ENCODE assay signal across 8 cellular contexts in the genomic region with DNA sequence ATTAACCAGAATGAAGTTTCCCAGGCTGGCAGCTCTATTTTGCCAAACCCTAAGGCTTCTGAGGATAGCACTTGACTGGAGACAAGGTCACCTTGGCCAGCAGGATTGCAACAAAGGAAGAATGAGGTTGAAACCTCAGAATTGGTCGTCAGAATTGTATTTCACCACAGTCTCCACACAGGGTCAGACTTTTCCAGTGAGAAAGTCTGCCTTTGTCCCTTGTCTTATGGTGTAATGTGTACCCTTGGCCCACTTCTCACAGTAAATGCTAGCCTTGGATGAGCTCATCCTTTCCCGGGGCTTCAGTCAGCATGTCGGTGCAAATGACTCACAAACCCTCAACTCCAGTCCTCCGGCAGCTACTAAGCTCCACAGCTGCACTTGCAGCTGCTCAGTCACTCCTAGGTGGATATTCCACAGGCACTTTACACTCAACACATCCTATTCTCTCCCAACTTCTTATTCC. TPM values are rescaled to one million over a fixed set of nuclear protein-coding genes. Genes with fewer than 3 reads are reported as not detected.
A peak's percentile ranks its signal among the peaks of the same experiment; 100 is the strongest.
DNase-seq lines count a peak whose midpoint lies in the region; ATAC-seq and TF ChIP-seq lines count a peak whose summit lies in the region.

No MANE protein-coding gene starts in this region.

- 0 out of 2 replicates have a peak, but pooled peaks have one; percentile 9 for TF ChIP-seq CTCF in VCaP (conservative IDR thresholded peaks at IDR 0.05)

- no peak overlapping the region; the same call in 1 of the 2 replicates for H3K27ac ChIP-seq in VCaP

- DNase-seq in COLO668 (lab: John Stamatoyannopoulos, UW; ENCODE audit: unreplicated experiment) (peak; percentile 65), HT1080 (ENCODE audit: low read depth) (peak; percentile 100), foreskin melanocyte (peak; percentile 87), pons (ENCODE audit: low spot score) (peak; percentile 86), NCI-H1930 (lab: John Stamatoyannopoulos, UW) (no peak)

- ATAC-seq in GM21737 (IDR thresholded peaks at IDR 0.05; ENCODE audit: unreplicated experiment): no peak
- no peak for ATAC-seq in HG02642 (IDR thresholded peaks at IDR 0.05; ENCODE audit: poor library complexity, unreplicated experiment)

RNA-seq across cellular contexts. Expression of a gene that starts 19.7 kb away (rescaled TPM):
- total RNA-seq in HT1080 (2014; rRNA removed; shearing (Covaris generic)): 563 and 655 TPM in 2 replicates
- polyA plus RNA-seq in HT1080 (2015; cell fraction: cytosol; rRNA removed): 434 and 472 TPM in 2 replicates
- polyA plus RNA-seq in HT1080 (2015; cell fraction: nucleus; rRNA removed): 259 and 305 TPM in 2 replicates

Comparison
In these comparisons a context has a peak if more than half of its experiments do, and no peak if none do; other contexts are left out.
1. DNase-seq: peak in COLO668 (single experiment), HT1080 (single experiment), foreskin melanocyte (single experiment) and pons (single experiment); none in NCI-H1930 (0 of 2).